Comparison of ENCODE assay signal across 14 cellular contexts in the genomic region with DNA sequence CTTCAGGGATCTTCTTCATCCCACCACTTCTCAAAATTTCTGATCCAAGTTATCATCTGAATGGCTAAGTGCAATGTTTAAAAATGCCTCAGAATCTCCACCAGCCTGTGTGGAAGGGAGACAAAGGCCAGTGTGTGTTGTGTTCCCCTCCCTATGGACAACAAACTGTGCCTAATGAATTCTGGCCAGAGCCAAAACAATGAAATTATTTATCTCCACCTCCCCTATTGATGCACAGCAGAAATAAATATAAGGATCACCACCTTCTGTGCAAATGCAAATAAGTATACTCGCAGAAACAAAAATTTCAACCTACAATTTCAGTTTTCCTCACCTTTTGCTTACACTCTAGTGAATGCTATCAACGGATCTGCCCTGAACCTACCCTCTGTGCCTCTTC.
"Had no signal": no experiment of that assay in that cellular context is flagged by ENCODE, and none has a peak within 500 bp of the region (broad histone marks: within the 10 kb centered on the region; RNA-seq: fewer than 3 reads in every experiment).

No MANE protein-coding gene starts in this region.

- H3K27me3 ChIP-seq: body of pancreas, gastroesophageal sphincter, sigmoid colon, thyroid gland, uterus had no signal

- H3K4me3 ChIP-seq: body of pancreas, gastroesophageal sphincter, sigmoid colon, SK-N-MC, thyroid gland, uterus had no signal

- H3K36me3 ChIP-seq: gastroesophageal sphincter, sigmoid colon, thyroid gland, uterus had no signal

- H3K4me3 Mint-ChIP-seq: activated naive CD8-positive, alpha-beta T cell treated with anti-CD3 and anti-CD28 coated beads for 36 hours; naive thymus-derived CD8-positive, alpha-beta T cell; stimulated activated effector memory CD8-positive, alpha-beta T cell treated with anti-CD3 and anti-CD28 coated beads, Interleukin-12 subunit alpha, Interleukin-12 subunit beta, amount 100 ng/mL, for 72 hours had no signal

- H3K9me3 Mint-ChIP-seq: activated naive CD8-positive, alpha-beta T cell treated with anti-CD3 and anti-CD28 coated beads for 36 hours; naive thymus-derived CD8-positive, alpha-beta T cell; stimulated activated effector memory CD8-positive, alpha-beta T cell treated with anti-CD3 and anti-CD28 coated beads, Interleukin-12 subunit alpha, Interleukin-12 subunit beta, amount 100 ng/mL, for 72 hours had no signal

- H3K27ac Mint-ChIP-seq: activated naive CD8-positive, alpha-beta T cell treated with anti-CD3 and anti-CD28 coated beads for 36 hours; naive thymus-derived CD8-positive, alpha-beta T cell; stimulated activated effector memory CD8-positive, alpha-beta T cell treated with anti-CD3 and anti-CD28 coated beads, Interleukin-12 subunit alpha, Interleukin-12 subunit beta, amount 100 ng/mL, for 72 hours had no signal

- ATAC-seq: body of pancreas; gastroesophageal sphincter; left cardiac atrium; naive thymus-derived CD8-positive, alpha-beta T cell; stimulated activated effector memory CD8-positive, alpha-beta T cell treated with anti-CD3 and anti-CD28 coated beads, Interleukin-12 subunit alpha, Interleukin-12 subunit beta, amount 100 ng/mL, for 72 hours had no signal

- H3K27ac ChIP-seq: body of pancreas, gastroesophageal sphincter, sigmoid colon, SK-N-MC, thyroid gland, uterus had no signal

- DNase-seq: activated CD4-positive, alpha-beta T cell treated with anti-CD3 and anti-CD28 coated beads, Interleukin-2, amount 50 U/mL, for 1 hour; activated naive CD4-positive, alpha-beta T cell; activated naive CD8-positive, alpha-beta T cell treated with anti-CD3 and anti-CD28 coated beads for 36 hours; body of pancreas; left cardiac atrium; mesendoderm; naive thymus-derived CD8-positive, alpha-beta T cell; sigmoid colon; stimulated activated CD4-positive, alpha-beta T cell treated with anti-CD3 and anti-CD28 coated beads, Interleukin-4, amount 100 ng/mL, for 24 hours; thyroid gland; uterus had no signal

- H3K4me1 ChIP-seq: thyroid gland had no signal

- H3K27me3 Mint-ChIP-seq: activated naive CD8-positive, alpha-beta T cell treated with anti-CD3 and anti-CD28 coated beads for 36 hours had no signal

- H3K36me3 Mint-ChIP-seq: activated naive CD8-positive, alpha-beta T cell treated with anti-CD3 and anti-CD28 coated beads for 36 hours; stimulated activated effector memory CD8-positive, alpha-beta T cell treated with anti-CD3 and anti-CD28 coated beads, Interleukin-12 subunit alpha, Interleukin-12 subunit beta, amount 100 ng/mL, for 72 hours had no signal

- H3K9me3 ChIP-seq: body of pancreas, gastroesophageal sphincter, sigmoid colon, thyroid gland, uterus had no signal
